ENCODE assay signal across 27 cellular contexts in genomic region chr17:4531988-4532736, GRCh38. TPM values are rescaled to one million over a fixed set of nuclear protein-coding genes. Genes with fewer than 3 reads are reported as not detected.
DNase-seq lines count a peak whose midpoint lies in the region; ATAC-seq, FAIRE-seq and TF ChIP-seq lines count a peak whose summit lies in the region.
"Had no signal": no experiment of that assay in that cellular context is flagged by ENCODE, and none has a peak within 500 bp of the region (broad histone marks: within the 10 kb centered on the region; RNA-seq: fewer than 3 reads in every experiment).

No MANE protein-coding gene starts in this region.

- no peaks in the 10 kb centered on the region for H3K9me3 ChIP-seq in BLaER1
- H3K9me3 ChIP-seq in endothelial cell of umbilical vein (replicated peaks; ENCODE audit: control insufficient read depth, insufficient read depth, low read length), result no peaks in the 10 kb centered on the region
- H3K9me3 ChIP-seq in parathyroid adenoma (ENCODE audit: control insufficient read depth, low read length), result no peaks in the 10 kb centered on the region
- H3K9me3 ChIP-seq: tibial nerve had no signal

- 90 to 91% methylated on average over 17 of the region's 17 CpGs for WGBS in lower leg skin, 2 donors

- TSS peak; percentile 32 for BruUV-seq in endothelial cell of umbilical vein (replicated peaks; lab: Mats Ljungman, UMichigan)

- peak; percentile 65 for FAIRE-seq in endothelial cell of umbilical vein (lab: Jason Lieb, UNC)
- FAIRE-seq: islet of Langerhans had no signal

- H4K20me1 ChIP-seq in BLaER1, result peaks cover 22% of the 10 kb centered on the region
- no peaks in the 10 kb centered on the region for H4K20me1 ChIP-seq in endothelial cell of umbilical vein (replicated peaks; ENCODE audit: control insufficient read depth, extremely low read depth, insufficient read depth, low read length)

- H3K4me1 ChIP-seq in BLaER1 (peaks cover 89% of the 10 kb centered on the region), endothelial cell of umbilical vein (ENCODE audit: control insufficient read depth, extremely low read depth, insufficient read depth, low read length) (peaks cover 67% of the 10 kb centered on the region), parathyroid adenoma (peaks cover 7% of the 10 kb centered on the region)

- H3K27me3 ChIP-seq in BLaER1 (no peaks in the 10 kb centered on the region), GM06990 (replicated peaks; ENCODE audit: control insufficient read depth, insufficient read depth, low read length) (no peaks in the 10 kb centered on the region; the same call in 1 of the 2 replicates), endothelial cell of umbilical vein (ENCODE audit: control insufficient read depth in 2 of 2, insufficient read depth in 2 of 2, low read length in 2 of 2) (no peaks in the 10 kb centered on the region), parathyroid adenoma (ENCODE audit: control insufficient read depth, insufficient read depth, low read length) (no peaks in the 10 kb centered on the region)
- H3K27me3 ChIP-seq: tibial nerve had no signal

- no peak overlapping the region for H3K4me3 ChIP-seq in BLaER1
- H3K4me3 ChIP-seq in GM06990 (replicated peaks; ENCODE audit: low read depth, low read length), result no peak overlapping the region
- H3K4me3 ChIP-seq in endothelial cell of umbilical vein (replicated peaks in 1 of 3; ENCODE audit: insufficient read depth in 1 of 3, low read depth in 1 of 3, low read length in 3 of 3), result no peak overlapping the region
- no peak overlapping the region for H3K4me3 ChIP-seq in parathyroid adenoma (ENCODE audit: low read depth, low read length)
- H3K4me3 ChIP-seq in lower leg skin (ENCODE audit: low read depth, poor library complexity, severe bottlenecking), result no peak overlapping the region
- H3K4me3 ChIP-seq: tibial nerve had no signal

- dilution Hi-C loops in endothelial cell of umbilical vein (cut with MboI; ENCODE audit: extremely low pct_ligation_motif_present, low sequenced_read_pairs), result no loop called here

- H3K4me2 ChIP-seq in BLaER1 (peak overlapping the region; percentile 57), endothelial cell of umbilical vein (ENCODE audit: insufficient read depth, low read length) (peak overlapping the region; percentile 27), parathyroid adenoma (ENCODE audit: low read length) (no peak overlapping the region)

- H2AFZ ChIP-seq in endothelial cell of umbilical vein (ENCODE audit: low read depth, low read length) (no peak overlapping the region), parathyroid adenoma (no peak overlapping the region)

- intact Hi-C loops in endothelial cell of umbilical vein (cut with micrococcal nuclease), result loop anchor here (1.0 to 2.0 kb wide), 3 partner anchors 13 to 111 kb away; no protein-coding TSS in a partner anchor
- intact Hi-C loops in lower leg skin (cut with DNase I; ENCODE audit: low total_unique reads), result no loop called here

- TF ChIP-seq CTCF in GM06990 (IDR thresholded peaks at IDR 0.05; ENCODE audit: insufficient read depth, low read length, poor library complexity, severe bottlenecking) (no peak), endothelial cell of umbilical vein (IDR thresholded peaks at IDR 0.05; ENCODE audit: extremely low read depth in 1 of 2, insufficient read depth in 1 of 2, low read depth in 1 of 2, low read length in 2 of 2) (no peak), parathyroid adenoma (IDR thresholded peaks at IDR 0.05) (no peak), lower leg skin (IDR thresholded peaks at IDR 0.05) (no peak)

- H3K9ac ChIP-seq in BLaER1 (no peak overlapping the region), endothelial cell of umbilical vein (replicated peaks; ENCODE audit: extremely low read depth, insufficient read depth, low read length) (peak overlapping the region; percentile 49), parathyroid adenoma (no peak overlapping the region)

- H3K27ac ChIP-seq in BLaER1, result no peak overlapping the region
- H3K27ac ChIP-seq in endothelial cell of umbilical vein (ENCODE audit: insufficient read depth, low read depth, low read length), result peak overlapping the region; percentile 89
- H3K27ac ChIP-seq in parathyroid adenoma, result peak overlapping the region; percentile 15
- H3K27ac ChIP-seq: epithelial cell of prostate had no signal

- no peaks in the 10 kb centered on the region for H3K79me2 ChIP-seq in endothelial cell of umbilical vein (ENCODE audit: control insufficient read depth, insufficient read depth, low read length)
- no peaks in the 10 kb centered on the region for H3K79me2 ChIP-seq in parathyroid adenoma

- TF ChIP-seq POLR2A in endothelial cell of umbilical vein (IDR thresholded peaks at IDR 0.05; ENCODE audit: low read depth, low read length) (no peak), lower leg skin (IDR thresholded peaks at IDR 0.05) (no peak)

- CTCF ChIA-PET in endothelial cell of umbilical vein (lab: Charles Lee), result interaction anchor here (0.5 to 1.2 kb wide), 4 partner anchors 10 to 40 kb away, joined by 3 read pairs; no protein-coding TSS in a partner anchor

- ATAC-seq in HG02970 (IDR thresholded peaks at IDR 0.05; ENCODE audit: low FRiP score, unreplicated experiment), result no peak
- ATAC-seq: stimulated activated naive B cell treated with anti-CD40 and anti-IgM and Interleukin-4, amounts not matched to agents 10 μg/mL and 1 μg/mL and 100 μg/mL, for 72 hours had no signal

- DNase-seq in GM06990 (ENCODE audit: extremely low read depth, insufficient read length) (peak; percentile 10), endothelial cell of umbilical vein (ENCODE audit: low read depth, low spot score) (no peak), lower leg skin (ENCODE audit: low spot score in 2 of 2) (no peak), DMS 273 treated with DMSO at 0.1 percent for 48 hours (lab: John Stamatoyannopoulos, UW) (no peak)
- DNase-seq: activated CD4-positive, alpha-beta T cell treated with anti-CD3 and anti-CD28 coated beads for 4 hours; activated naive CD4-positive, alpha-beta T cell treated with anti-CD3 and anti-CD28 coated beads, Interleukin-2, amount 50 U/mL, for 16 hours; aorta; CD4-positive, CD25-positive, alpha-beta regulatory T cell; IMR-90; NCI-H1105; NCI-H1930; NCI-H2227 treated with DMSO at 0.1 percent for 48 hours; NCI-H748 treated with DMSO at 0.1 percent for 48 hours; occipital lobe; stimulated activated CD4-positive, alpha-beta T cell treated with anti-CD3 and anti-CD28 coated beads, Interleukin-4, amount 100 ng/mL, for 24 hours; stimulated activated naive B cell treated with anti-CD40 and anti-IgM and Interleukin-4, amounts not matched to agents 10 μg/mL and 1 μg/mL and 100 μg/mL, for 72 hours had no signal

- H3K36me3 ChIP-seq in BLaER1, result peaks cover 14% of the 10 kb centered on the region
- H3K36me3 ChIP-seq in GM06990 (ENCODE audit: control insufficient read depth, insufficient read depth, low read length), result no peaks in the 10 kb centered on the region; the same call in none of the 2 replicates
- peaks cover 0 to 10% of the 10 kb centered on the region in 2 experiments for H3K36me3 ChIP-seq in endothelial cell of umbilical vein (ENCODE audit: control insufficient read depth in 2 of 2, extremely low read depth in 1 of 2, insufficient read depth in 2 of 2, low read length in 2 of 2)
- no peaks in the 10 kb centered on the region for H3K36me3 ChIP-seq in parathyroid adenoma (ENCODE audit: control insufficient read depth, insufficient read depth, low read length)

- H3K9me1 ChIP-seq in endothelial cell of umbilical vein (replicated peaks; ENCODE audit: control insufficient read depth, extremely low read depth, insufficient read depth, low read length), result no peaks in the 10 kb centered on the region

- POLR2A ChIA-PET in endothelial cell of umbilical vein (lab: Charles Lee), result no interaction called here

RNA-seq across cellular contexts. Expression of gene MYBBP1A, which starts 23.0 kb away (rescaled TPM):
- total RNA-seq in endothelial cell of umbilical vein (78.1 and 79.2 TPM in 2 replicates), lower leg skin (10 to 100 TPM; 53.9 to 83.7 (median 54.5) TPM)
- polyA plus RNA-seq in endothelial cell of umbilical vein, result 26.8 and 29.3 TPM in 2 replicates
- polyA plus RNA-seq in endothelial cell of umbilical vein (2011; cell fraction: cytosol; rRNA removed), result 23.1 and 28.2 TPM in 2 replicates
- 109 and 111 TPM in 2 replicates for polyA plus RNA-seq in endothelial cell of umbilical vein (2011; cell fraction: nucleus; rRNA removed)
- polyA plus RNA-seq in endothelial cell of umbilical vein (2012), result 54.2 and 58.6 TPM in 2 replicates
- 36.6 and 55.5 TPM in 2 replicates for polyA minus RNA-seq in endothelial cell of umbilical vein
- 65.2 TPM for polyA minus RNA-seq in endothelial cell of umbilical vein (2011; cell fraction: cytosol; rRNA and poly(A)+ RNA removed)
- 43.8 and 58.8 TPM in 2 replicates for polyA minus RNA-seq in endothelial cell of umbilical vein (2011; cell fraction: nucleus; rRNA and poly(A)+ RNA removed)

RNA-seq across cellular contexts. Expression of gene GGT6, which starts 28.2 kb away (rescaled TPM):
- total RNA-seq in endothelial cell of umbilical vein (not detected in 2 replicates), lower leg skin (100 to 1,000 TPM; 133 to 232 (median 184) TPM)
- not detected in 2 replicates for polyA plus RNA-seq in endothelial cell of umbilical vein
- polyA plus RNA-seq in endothelial cell of umbilical vein (2011; cell fraction: cytosol; rRNA removed), result not detected in 2 replicates
- polyA plus RNA-seq in endothelial cell of umbilical vein (2011; cell fraction: nucleus; rRNA removed), result not detected in 2 replicates
- not detected in 2 replicates for polyA plus RNA-seq in endothelial cell of umbilical vein (2012)
- not detected in 2 replicates for polyA minus RNA-seq in endothelial cell of umbilical vein
- polyA minus RNA-seq in endothelial cell of umbilical vein (2011; cell fraction: cytosol; rRNA and poly(A)+ RNA removed), result not detected
- polyA minus RNA-seq in endothelial cell of umbilical vein (2011; cell fraction: nucleus; rRNA and poly(A)+ RNA removed), result not detected in 2 replicates
- total RNA-seq: activated T-helper 1 cell treated with anti-CD3 and anti-CD28 coated beads, Interleukin-12 subunit alpha, Interleukin-12 subunit beta, Interleukin-2, Interleukin-4 antibody, amounts not matched to agents 30 ng/mL and 10 ng/mL and 1 ng/mL, durations not matched to agents 14 hours and 24 hours and 36 hours; aorta; CD4-positive, CD25-positive, alpha-beta regulatory T cell; dermis microvascular lymphatic vessel endothelial cell; fibroblast of villous mesenchyme; IMR-90; lung microvascular endothelial cell; occipital lobe; OCI-LY7; tibial nerve had no signal
- polyA plus RNA-seq: CD4-positive, CD25-positive, alpha-beta regulatory T cell; IMR-90 had no signal

RNA-seq across cellular contexts. Expression of gene SPNS2, which starts 33.5 kb away (rescaled TPM):
- total RNA-seq in endothelial cell of umbilical vein (56.6 and 77.3 TPM in 2 replicates), lower leg skin (100 to 1,000 TPM in 1 of 4 donors, 10 to 100 TPM in 3; 74.9 to 132 (median 87.5) TPM)
- polyA plus RNA-seq in endothelial cell of umbilical vein, result 70.2 and 77.3 TPM in 2 replicates
- 47.5 and 59.9 TPM in 2 replicates for polyA plus RNA-seq in endothelial cell of umbilical vein (2011; cell fraction: cytosol; rRNA removed)
- 70.4 and 94.6 TPM in 2 replicates for polyA plus RNA-seq in endothelial cell of umbilical vein (2011; cell fraction: nucleus; rRNA removed)
- 16.2 and 28.4 TPM in 2 replicates for polyA plus RNA-seq in endothelial cell of umbilical vein (2012)
- 46.1 and 59.7 TPM in 2 replicates for polyA minus RNA-seq in endothelial cell of umbilical vein
- polyA minus RNA-seq in endothelial cell of umbilical vein (2011; cell fraction: cytosol; rRNA and poly(A)+ RNA removed), result not detected
- polyA minus RNA-seq in endothelial cell of umbilical vein (2011; cell fraction: nucleus; rRNA and poly(A)+ RNA removed), result 21.3 and 41.6 TPM in 2 replicates
- total RNA-seq: activated T-helper 1 cell treated with anti-CD3 and anti-CD28 coated beads, Interleukin-12 subunit alpha, Interleukin-12 subunit beta, Interleukin-2, Interleukin-4 antibody, amounts not matched to agents 30 ng/mL and 10 ng/mL and 1 ng/mL, durations not matched to agents 14 hours and 24 hours and 36 hours had no signal
- polyA plus RNA-seq: CD4-positive, CD25-positive, alpha-beta regulatory T cell; IMR-90 had no signal

RNA-seq across cellular contexts. Expression of gene SMTNL2, which starts 52.2 kb away (rescaled TPM):
- total RNA-seq in endothelial cell of umbilical vein (not detected in 2 replicates), lower leg skin (1 to 10 TPM in 2 of 4 donors, under 1 TPM in 1, not detected in 1; 0.25 to 3.0 (median 1.0) TPM)
- polyA plus RNA-seq in endothelial cell of umbilical vein, result not detected in 2 replicates
- polyA plus RNA-seq in endothelial cell of umbilical vein (2011; cell fraction: cytosol; rRNA removed), result not detected in 2 replicates
- polyA plus RNA-seq in endothelial cell of umbilical vein (2011; cell fraction: nucleus; rRNA removed), result not detected in 2 replicates
- polyA plus RNA-seq in endothelial cell of umbilical vein (2012), result not detected in 2 replicates
- polyA minus RNA-seq in endothelial cell of umbilical vein, result not detected in 2 replicates
- polyA minus RNA-seq in endothelial cell of umbilical vein (2011; cell fraction: cytosol; rRNA and poly(A)+ RNA removed), result not detected
- not detected in 2 replicates for polyA minus RNA-seq in endothelial cell of umbilical vein (2011; cell fraction: nucleus; rRNA and poly(A)+ RNA removed)
- total RNA-seq: activated T-helper 1 cell treated with anti-CD3 and anti-CD28 coated beads, Interleukin-12 subunit alpha, Interleukin-12 subunit beta, Interleukin-2, Interleukin-4 antibody, amounts not matched to agents 30 ng/mL and 10 ng/mL and 1 ng/mL, durations not matched to agents 14 hours and 24 hours and 36 hours; CD4-positive, CD25-positive, alpha-beta regulatory T cell; dermis microvascular lymphatic vessel endothelial cell; fibroblast of villous mesenchyme; IMR-90; lung microvascular endothelial cell; OCI-LY7 had no signal
- polyA plus RNA-seq: aorta; CD4-positive, CD25-positive, alpha-beta regulatory T cell; IMR-90 had no signal

Comparison
In these comparisons a context has a peak if more than half of its experiments do, and no peak if none do; other contexts are left out.
1. RNA of gene GGT6, which starts 28.2 kb away (total RNA-seq): 133 to 232 TPM in lower leg skin; not detected in endothelial cell of umbilical vein; every median in the first group is over 100 times any median in the second.